ENCODE assay signal across 15 cellular contexts in genomic region chr22:24177456-24177855, GRCh38. TPM values are rescaled to one million over a fixed set of nuclear protein-coding genes. Genes with fewer than 3 reads are reported as not detected.
DNase-seq lines count a peak whose midpoint lies in the region; TF ChIP-seq lines count a peak whose summit lies in the region.
"Had no signal": no experiment of that assay in that cellular context is flagged by ENCODE, and none has a peak within 500 bp of the region (broad histone marks: within the 10 kb centered on the region; RNA-seq: fewer than 3 reads in every experiment).

No MANE protein-coding gene starts in this region.

- no peaks in the 10 kb centered on the region for H3K9me3 ChIP-seq in muscle layer of colon (ENCODE audit: low read length)
- no peaks in the 10 kb centered on the region for H3K9me3 ChIP-seq in tibial artery
- H3K9me3 ChIP-seq: Caco-2 had no signal

- POLR2A ChIA-PET in RWPE1 (lab: Yijun Ruan, JAX; ENCODE audit: low non-redundant PET), result no interaction called here

- H3K4me3 Mint-ChIP-seq in type B pancreatic cell, result no peak overlapping the region
- H3K4me3 Mint-ChIP-seq: CD4-positive, CD25-positive, alpha-beta regulatory T cell; H9 had no signal

- DNase-seq in RWPE1 (ENCODE audit: low spot score) (no peak), tibial artery (no peak), NCI-H1092 (lab: John Stamatoyannopoulos, UW) (no peak), type B pancreatic cell (ENCODE audit: extremely low spot score, unreplicated experiment) (no peak), CD1c-positive myeloid dendritic cell (ENCODE audit: extremely low spot score) (no peak)
- DNase-seq: Caco-2; CD4-positive, CD25-positive, alpha-beta regulatory T cell; H9; NCI-H1048; NCI-H146; NCI-H2081; NCI-H82; PC-3 had no signal

- no peaks in the 10 kb centered on the region for H3K9me3 Mint-ChIP-seq in type B pancreatic cell
- H3K9me3 Mint-ChIP-seq: H9 had no signal

- H3K27ac ChIP-seq in RWPE1 (peak overlapping the region; percentile 13; the same call in 1 of the 2 replicates), cingulate gyrus (ENCODE audit: low read depth, low read length) (peak overlapping the region; percentile 29), muscle layer of colon (ENCODE audit: low read depth, low read length) (peak overlapping the region; percentile 86), tibial artery (peak overlapping the region; percentile 87 to 96)

- H3K27ac Mint-ChIP-seq in type B pancreatic cell, result no peak overlapping the region
- H3K27ac Mint-ChIP-seq: CD4-positive, CD25-positive, alpha-beta regulatory T cell; H9 had no signal

- TF ChIP-seq CTCF in RWPE1 (conservative IDR thresholded peaks at IDR 0.05; ENCODE audit: low read depth) (no peak), tibial artery (IDR thresholded peaks at IDR 0.05) (no peak), type B pancreatic cell (conservative IDR thresholded peaks at IDR 0.05) (no peak)

- no peaks in the 10 kb centered on the region for H3K4me1 Mint-ChIP-seq in type B pancreatic cell (ENCODE audit: unreplicated experiment)

- no peaks in the 10 kb centered on the region for H3K27me3 ChIP-seq in muscle layer of colon (ENCODE audit: control insufficient read depth in 1 of 2, insufficient read depth in 2 of 2, low read length in 2 of 2)
- H3K27me3 ChIP-seq in tibial artery, result no peaks in the 10 kb centered on the region

- no peak overlapping the region for H3K9ac ChIP-seq in muscle layer of colon (ENCODE audit: low read length)

- H3K36me3 Mint-ChIP-seq in type B pancreatic cell, result no peaks in the 10 kb centered on the region
- H3K36me3 Mint-ChIP-seq: CD4-positive, CD25-positive, alpha-beta regulatory T cell had no signal

- peaks cover 40% of the 10 kb centered on the region for H3K4me1 ChIP-seq in muscle layer of colon (ENCODE audit: insufficient read depth, low read length)
- H3K4me1 ChIP-seq in tibial artery, result peaks cover 14 to 87% (median 77%) of the 10 kb centered on the region in 4 donors

- peaks cover 30% of the 10 kb centered on the region for H3K36me3 ChIP-seq in muscle layer of colon (ENCODE audit: insufficient read depth, low read length)
- peaks cover 15 to 50% (median 25%) of the 10 kb centered on the region in 3 donors for H3K36me3 ChIP-seq in tibial artery

- CTCF ChIA-PET in RWPE1 (lab: Yijun Ruan, JAX), result interaction anchor here (0.6 kb wide), 2 partner anchors 21 to 167 kb away, joined by 3 to 4 read pairs; no protein-coding TSS in a partner anchor

- no peaks in the 10 kb centered on the region for H3K27me3 Mint-ChIP-seq in type B pancreatic cell
- H3K27me3 Mint-ChIP-seq: CD4-positive, CD25-positive, alpha-beta regulatory T cell had no signal

- intact Hi-C loops in tibial artery (cut with DNase I; ENCODE audit: low total_unique reads), result no loop called here

- no peak overlapping the region for H3K4me3 ChIP-seq in muscle layer of colon (ENCODE audit: low read depth in 1 of 2, low read length in 2 of 2)
- H3K4me3 ChIP-seq in tibial artery, result no peak overlapping the region

RNA-seq across cellular contexts. Expression of gene SUSD2, which starts 3.8 kb away (rescaled TPM):
- 3.7 and 5.6 TPM in 2 replicates for total RNA-seq in type B pancreatic cell (ENCODE audit: low replicate concordance)

Comparison
In these comparisons a context has a peak if more than half of its experiments do, and no peak if none do; other contexts are left out.
1. H3K27ac ChIP-seq: peak in every context shown above with its lines; median percentile 92 in tibial artery; 86 in muscle layer of colon; 29 in cingulate gyrus; 13 in RWPE1.